In the genomic region with DNA sequence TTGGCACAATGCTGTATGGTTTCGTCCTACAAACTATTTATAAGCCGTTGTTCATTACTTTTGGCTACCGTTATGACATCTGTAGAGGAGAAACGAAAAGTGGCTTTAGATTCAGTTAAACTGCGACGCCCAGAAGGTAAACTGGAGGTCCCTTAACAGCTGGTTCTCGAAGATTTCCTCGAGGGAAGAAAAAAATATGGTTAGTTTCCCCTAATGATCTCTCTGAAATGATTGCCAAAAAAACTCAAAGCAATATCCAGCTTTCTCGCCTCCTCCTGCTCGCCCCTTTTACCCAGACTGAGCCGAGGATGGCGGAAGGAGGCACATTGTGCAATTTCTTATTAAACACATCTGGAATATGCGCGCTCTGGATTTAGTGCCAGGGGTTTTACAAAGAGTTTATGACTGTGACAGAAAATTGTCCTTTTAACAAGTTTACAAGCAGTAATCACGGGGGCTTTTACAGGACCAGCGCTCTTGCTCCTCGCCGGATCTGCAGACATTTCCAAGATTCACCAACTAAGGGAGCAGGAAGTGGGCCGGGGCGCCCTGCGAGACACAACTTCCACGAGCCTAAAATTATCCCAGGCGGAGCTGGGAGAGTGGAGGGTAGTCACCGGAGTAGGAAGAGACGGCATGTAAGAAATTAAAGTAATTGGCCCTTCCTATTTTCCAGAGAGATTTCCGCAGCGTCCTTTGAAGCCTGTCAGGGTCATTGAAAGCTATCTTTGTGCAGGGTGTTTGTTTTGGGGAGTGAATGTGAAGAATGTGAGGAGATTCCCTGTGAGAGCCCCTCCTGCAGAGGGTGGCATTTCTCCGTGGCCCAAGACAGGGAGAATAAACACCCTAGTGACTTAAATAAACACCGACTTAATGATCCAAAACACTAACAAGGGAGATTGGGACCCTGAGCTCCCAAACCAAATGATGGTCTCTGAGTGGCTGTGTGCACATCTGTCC, we compare ENCODE assay signal across 15 cellular contexts. TPM values are rescaled to one million over a fixed set of nuclear protein-coding genes. Genes with fewer than 3 reads are reported as not detected.
DNase-seq lines count a peak whose midpoint lies in the region; ATAC-seq and TF ChIP-seq lines count a peak whose summit lies in the region.
"Had no signal": no experiment of that assay in that cellular context is flagged by ENCODE, and none has a peak within 500 bp of the region (broad histone marks: within the 10 kb centered on the region; RNA-seq: fewer than 3 reads in every experiment).

No MANE protein-coding gene starts in this region.

- H3K36me3 Mint-ChIP-seq in activated T-cell treated with anti-CD3 and anti-CD28 coated beads, Interleukin-2, amount 50 U/mL, for 72 hours (ENCODE audit: insufficient read depth in 2 of 2) = peaks cover 0 to 1% of the 10 kb centered on the region in 2 donors
- H3K36me3 Mint-ChIP-seq in activated T-cell treated with anti-CD3 and anti-CD28 coated beads, Interleukin-2, amount 50 U/mL, for 4 hours (ENCODE audit: insufficient read depth) = no peaks in the 10 kb centered on the region

- H2BK120ac ChIP-seq in mesenchymal stem cell (ENCODE audit: low read depth, low read length) = no peak overlapping the region

- H3K4me3 ChIP-seq in astrocyte of the cerebellum (ENCODE audit: low read depth, low read length) (peak overlapping the region; percentile 4), mesenchymal stem cell (ENCODE audit: insufficient read depth in 1 of 2, low read depth in 1 of 2, low read length in 2 of 2) (peak overlapping the region in 1 of 2 experiments; percentile 58), tibial artery (peak overlapping the region; percentile 11 to 34)
- H3K4me3 ChIP-seq: A549, body of pancreas, sigmoid colon, SJSA1 had no signal

- peak overlapping the region; percentile 68 for H3K4me2 ChIP-seq in mesenchymal stem cell (ENCODE audit: low read length, poor library complexity, severe bottlenecking)
- H3K4me2 ChIP-seq: A549 had no signal

- ATAC-seq in activated T-cell treated with anti-CD3 and anti-CD28 coated beads, Interleukin-2, amount 50 U/mL, for 72 hours (replicated peaks in 1 of 2) = no peak
- no peak for ATAC-seq in activated T-cell treated with anti-CD3 and anti-CD28 coated beads, Interleukin-2, amount 50 U/mL, for 4 hours
- ATAC-seq: A549; activated CD4-positive, CD25-positive, alpha-beta regulatory T cell treated with anti-CD3 and anti-CD28 coated beads, Interleukin-2, amount 50 U/mL, for 24 hours; body of pancreas had no signal

- intact Hi-C loops in tibial artery (cut with DNase I; ENCODE audit: low total_unique reads) = no loop called here

- H3K4me1 ChIP-seq in mesenchymal stem cell (ENCODE audit: control insufficient read depth, insufficient read depth, low read depth, low read length) = peaks cover 18% of the 10 kb centered on the region
- peaks cover 0 to 70% (median 30%) of the 10 kb centered on the region in 4 donors for H3K4me1 ChIP-seq in tibial artery

- H2BK12ac ChIP-seq in mesenchymal stem cell (ENCODE audit: low read length in 2 of 2) = no peak overlapping the region

- H3K4me3 Mint-ChIP-seq in activated T-cell treated with anti-CD3 and anti-CD28 coated beads, Interleukin-2, amount 50 U/mL, for 72 hours = peak overlapping the region; percentile 71 to 72
- H3K4me3 Mint-ChIP-seq in activated T-cell treated with anti-CD3 and anti-CD28 coated beads, Interleukin-2, amount 50 U/mL, for 4 hours = no peak overlapping the region

- H3K4me1 Mint-ChIP-seq in activated T-cell treated with anti-CD3 and anti-CD28 coated beads, Interleukin-2, amount 50 U/mL, for 72 hours (ENCODE audit: low read depth) = peaks cover 49% of the 10 kb centered on the region
- H3K4me1 Mint-ChIP-seq in activated T-cell treated with anti-CD3 and anti-CD28 coated beads, Interleukin-2, amount 50 U/mL, for 4 hours (ENCODE audit: low read depth) = peaks cover 25% of the 10 kb centered on the region

- H3K4ac ChIP-seq in mesenchymal stem cell (ENCODE audit: low read depth in 1 of 2, low read length in 2 of 2) = no peak overlapping the region

- no peak overlapping the region for H2AK5ac ChIP-seq in mesenchymal stem cell (ENCODE audit: low read length, severe bottlenecking)

- no peak overlapping the region for H2BK5ac ChIP-seq in mesenchymal stem cell (ENCODE audit: low read depth, low read length, poor library complexity, severe bottlenecking)

- H4K8ac ChIP-seq in mesenchymal stem cell (ENCODE audit: low read length) = no peak overlapping the region

- H2BK15ac ChIP-seq in mesenchymal stem cell (ENCODE audit: low read depth, poor library complexity, severe bottlenecking) = no peak overlapping the region

- no peak overlapping the region for H4K91ac ChIP-seq in mesenchymal stem cell (ENCODE audit: low read length)

- no peaks in the 10 kb centered on the region for H3K9me3 Mint-ChIP-seq in activated T-cell treated with anti-CD3 and anti-CD28 coated beads, Interleukin-2, amount 50 U/mL, for 72 hours
- no peaks in the 10 kb centered on the region for H3K9me3 Mint-ChIP-seq in activated T-cell treated with anti-CD3 and anti-CD28 coated beads, Interleukin-2, amount 50 U/mL, for 4 hours

- 4% methylated on average over 21 of the region's 29 CpGs for WGBS in mesenchymal stem cell

- H3K27me3 ChIP-seq in mesenchymal stem cell (ENCODE audit: control insufficient read depth in 1 of 2, insufficient read depth in 1 of 2, low read length in 2 of 2) = peaks cover 0 to 57% of the 10 kb centered on the region in 2 experiments
- peaks cover 0 to 4% of the 10 kb centered on the region in 2 donors for H3K27me3 ChIP-seq in tibial artery
- H3K27me3 ChIP-seq: SJSA1 had no signal

- H3K36me3 ChIP-seq in mesenchymal stem cell (ENCODE audit: control insufficient read depth in 1 of 2, insufficient read depth in 2 of 2, low read depth in 1 of 2, low read length in 2 of 2) (peaks cover 0 to 29% of the 10 kb centered on the region in 2 experiments), tibial artery (peaks cover 0 to 4% (median 0%) of the 10 kb centered on the region in 3 donors)
- H3K36me3 ChIP-seq: sigmoid colon, tibial nerve had no signal

- TF ChIP-seq CTCF in astrocyte of the cerebellum (IDR thresholded peaks at IDR 0.05; ENCODE audit: low read depth, low read length, missing control alignments) (no peak), tibial artery (IDR thresholded peaks at IDR 0.05) (no peak)

- H3K9ac ChIP-seq in mesenchymal stem cell (ENCODE audit: low read length) = peak overlapping the region; percentile 67

- H3K27ac Mint-ChIP-seq in activated T-cell treated with anti-CD3 and anti-CD28 coated beads, Interleukin-2, amount 50 U/mL, for 72 hours = no peak overlapping the region

- in situ Hi-C loops in astrocyte of the cerebellum (cut with HindIII; ENCODE audit: low sequenced_read_pairs) = loop anchor here (5.0 to 10.0 kb wide), 2 partner anchors 76 to 381 kb away; no protein-coding TSS in a partner anchor

- DNase-seq in activated T-cell treated with anti-CD3 and anti-CD28 coated beads, Interleukin-2, amount 50 U/mL, for 72 hours = no peak
- DNase-seq in activated T-cell treated with anti-CD3 and anti-CD28 coated beads, Interleukin-2, amount 50 U/mL, for 4 hours = no peak
- no peak for DNase-seq in astrocyte of the cerebellum (ENCODE audit: low read depth)
- DNase-seq in mesenchymal stem cell = no peak
- peak in 1 of 2 donors; percentile 68 for DNase-seq in tibial artery
- DNase-seq in NCI-H2171 (lab: John Stamatoyannopoulos, UW) = no peak
- DNase-seq in RPMI8226 = no peak
- DNase-seq in T1000 (lab: John Stamatoyannopoulos, UW) = no peak
- DNase-seq: body of pancreas, DMS53, sigmoid colon had no signal

- H3K9me3 ChIP-seq in mesenchymal stem cell (ENCODE audit: control insufficient read depth, low read length) (no peaks in the 10 kb centered on the region), tibial artery (no peaks in the 10 kb centered on the region)
- H3K9me3 ChIP-seq: A549, body of pancreas, sigmoid colon, SJSA1, tibial nerve had no signal

- no peak overlapping the region for H2AFZ ChIP-seq in mesenchymal stem cell (ENCODE audit: low read depth, low read length)

- H3K18ac ChIP-seq in mesenchymal stem cell (ENCODE audit: low read depth in 1 of 2, low read length in 2 of 2) = no peak overlapping the region

- peaks cover 100% of the 10 kb centered on the region for H3K27me3 Mint-ChIP-seq in activated T-cell treated with anti-CD3 and anti-CD28 coated beads, Interleukin-2, amount 50 U/mL, for 72 hours (ENCODE audit: low read depth)
- peaks cover 88% of the 10 kb centered on the region for H3K27me3 Mint-ChIP-seq in activated T-cell treated with anti-CD3 and anti-CD28 coated beads, Interleukin-2, amount 50 U/mL, for 4 hours (ENCODE audit: low read depth)

- H3K23ac ChIP-seq in mesenchymal stem cell (ENCODE audit: low read length in 2 of 2) = no peak overlapping the region

- H3K79me1 ChIP-seq in mesenchymal stem cell (replicated peaks; ENCODE audit: low read length, poor library complexity, severe bottlenecking) = peaks cover 5% of the 10 kb centered on the region

- H3K27ac ChIP-seq in mesenchymal stem cell (ENCODE audit: low read length, poor library complexity, severe bottlenecking) (peak overlapping the region; percentile 66), tibial artery (peak overlapping the region; percentile 78 to 85)
- H3K27ac ChIP-seq: A549, body of pancreas, sigmoid colon, SJSA1, tibial nerve had no signal

- no peak overlapping the region for H3K14ac ChIP-seq in mesenchymal stem cell (ENCODE audit: low read length in 2 of 2)

RNA-seq across cellular contexts. Expression of a gene that starts 5.6 kb away (rescaled TPM):
- not detected for total RNA-seq in activated T-cell treated with anti-CD3 and anti-CD28 coated beads, Interleukin-2, amount 50 U/mL, for 72 hours
- not detected for total RNA-seq in activated T-cell treated with anti-CD3 and anti-CD28 coated beads, Interleukin-2, amount 50 U/mL, for 4 hours
- 0.07 TPM for polyA plus RNA-seq in mesenchymal stem cell (2013, experiment 1 of 2)
- polyA plus RNA-seq in mesenchymal stem cell (2013, experiment 2 of 2) = 0.11 TPM
